20 cellular contexts compared by ENCODE assay signal in genomic region chr4:37652747-37653527, GRCh38. TPM values are rescaled to one million over a fixed set of nuclear protein-coding genes. Genes with fewer than 3 reads are reported as not detected.
DNase-seq lines count a peak whose midpoint lies in the region; ATAC-seq, FAIRE-seq and TF ChIP-seq lines count a peak whose summit lies in the region.
"Had no signal": no experiment of that assay in that cellular context is flagged by ENCODE, and none has a peak within 500 bp of the region (broad histone marks: within the 10 kb centered on the region; RNA-seq: fewer than 3 reads in every experiment).

No MANE protein-coding gene starts in this region.

- DNase-seq in GM12892 (ENCODE audit: insufficient read length), result no peak
- no peak for DNase-seq in activated naive CD8-positive, alpha-beta T cell treated with anti-CD3 and anti-CD28 coated beads, Interleukin-2, amount 50 U/mL, for 24 hours
- DNase-seq in central memory CD4-positive, alpha-beta T cell, result no peak
- DNase-seq in HFFc6, result no peak
- DNase-seq: activated CD4-positive, alpha-beta T cell treated with anti-CD3 and anti-CD28 coated beads for 4 hours; activated CD8-positive, alpha-beta memory T cell treated with anti-CD3 and anti-CD28 coated beads, Interleukin-2, amount 50 U/mL, for 4 hours; head of caudate nucleus; immature natural killer cell; mucosa of descending colon; NCI-H1105 treated with DMSO at 0.1 percent for 48 hours; NCI-H2029 treated with DMSO at 0.1 percent for 48 hours; NCI-H446 treated with DMSO at 0.1 percent for 48 hours; nephron progenitor cell; Peyer's patch; right lobe of liver; substantia nigra had no signal

- peaks cover 28% of the 10 kb centered on the region for H3K4me1 Mint-ChIP-seq in activated naive CD8-positive, alpha-beta T cell treated with anti-CD3 and anti-CD28 coated beads, Interleukin-2, amount 50 U/mL, for 24 hours
- H3K4me1 Mint-ChIP-seq in HFFc6 (ENCODE audit: low read depth), result peaks cover 39% of the 10 kb centered on the region

- H3K27ac Mint-ChIP-seq in activated naive CD8-positive, alpha-beta T cell treated with anti-CD3 and anti-CD28 coated beads, Interleukin-2, amount 50 U/mL, for 24 hours, result peak overlapping the region; percentile 31
- no peak overlapping the region for H3K27ac Mint-ChIP-seq in HFFc6
- H3K27ac Mint-ChIP-seq: nephron progenitor cell had no signal

- TF ChIP-seq CTCF in HFFc6 (IDR thresholded peaks at IDR 0.05), result no peak

- peak; percentile 83 for ATAC-seq in GM19455 (IDR thresholded peaks at IDR 0.05; ENCODE audit: unreplicated experiment)
- ATAC-seq in HG03064 (IDR thresholded peaks at IDR 0.05; ENCODE audit: low read depth, unreplicated experiment), result peak; percentile 66
- no peak for ATAC-seq in activated naive CD8-positive, alpha-beta T cell treated with anti-CD3 and anti-CD28 coated beads, Interleukin-2, amount 50 U/mL, for 24 hours
- no peak for ATAC-seq in HG03378 (IDR thresholded peaks at IDR 0.05; ENCODE audit: unreplicated experiment)
- ATAC-seq: HepG2, right lobe of liver had no signal

- no peak for TF ChIP-seq POLR2A in GM12892 (IDR thresholded peaks at IDR 0.05; ENCODE audit: low read depth, low read length)

- H3K9me3 Mint-ChIP-seq in activated naive CD8-positive, alpha-beta T cell treated with anti-CD3 and anti-CD28 coated beads, Interleukin-2, amount 50 U/mL, for 24 hours, result peaks cover 17% of the 10 kb centered on the region
- H3K9me3 Mint-ChIP-seq in HFFc6, result peaks cover 11% of the 10 kb centered on the region; the same call in 1 of the 2 replicates

- H3K4me3 Mint-ChIP-seq in activated naive CD8-positive, alpha-beta T cell treated with anti-CD3 and anti-CD28 coated beads, Interleukin-2, amount 50 U/mL, for 24 hours, result no peak overlapping the region
- no peak overlapping the region for H3K4me3 Mint-ChIP-seq in HFFc6
- H3K4me3 Mint-ChIP-seq: immature natural killer cell, nephron progenitor cell had no signal

- FAIRE-seq in GM12892 (lab: Jason Lieb, UNC), result peak; percentile 9
- FAIRE-seq: HepG2 had no signal

- peaks cover 43% of the 10 kb centered on the region for H3K36me3 Mint-ChIP-seq in activated naive CD8-positive, alpha-beta T cell treated with anti-CD3 and anti-CD28 coated beads, Interleukin-2, amount 50 U/mL, for 24 hours (ENCODE audit: low read depth)
- peaks cover 22% of the 10 kb centered on the region for H3K36me3 Mint-ChIP-seq in HFFc6 (ENCODE audit: low read depth)

- H3K27me3 Mint-ChIP-seq in activated naive CD8-positive, alpha-beta T cell treated with anti-CD3 and anti-CD28 coated beads, Interleukin-2, amount 50 U/mL, for 24 hours, result no peaks in the 10 kb centered on the region
- no peaks in the 10 kb centered on the region for H3K27me3 Mint-ChIP-seq in HFFc6 (ENCODE audit: insufficient read depth)

RNA-seq across cellular contexts. Expression of gene RELL1, which starts 33.2 kb away (rescaled TPM):
- 2.0 TPM for polyA plus RNA-seq in GM12892 (2012; ENCODE audit: missing spikeins)
- 10 to 100 TPM; 20.4 to 31.3 (median 28.9) TPM for total RNA-seq in HFFc6 (2021; fragmentation: NEBNext Ultra II Directional; extraction: Animal tissue kit (Norgen Biotek cat#: 25700))

Comparison
In these comparisons a context has a peak if more than half of its experiments do, and no peak if none do; other contexts are left out.
1. ATAC-seq: peak in GM19455 (single experiment) and HG03064 (single experiment); none in activated naive CD8-positive, alpha-beta T cell treated with anti-CD3 and anti-CD28 coated beads, Interleukin-2, amount 50 U/mL, for 24 hours (single experiment) and HG03378 (single experiment).